In genomic region chr17:21417349-21417748, GRCh38 we compare ENCODE assay signal across 4 cellular contexts. TPM values are rescaled to one million over a fixed set of nuclear protein-coding genes. Genes with fewer than 3 reads are reported as not detected.
"Had no signal": no experiment of that assay in that cellular context is flagged by ENCODE, and none has a peak within 500 bp of the region (broad histone marks: within the 10 kb centered on the region; RNA-seq: fewer than 3 reads in every experiment).

No MANE protein-coding gene starts in this region.

RNA-seq across cellular contexts. Expression of gene KCNJ12, which starts 41.2 kb away (rescaled TPM):
- total RNA-seq: activated B cell treated with CpG ODN at 0.5 μM for 24 hours; activated CD8-positive, alpha-beta T cell treated with anti-CD3 and anti-CD28 coated beads for 36 hours; activated naive CD8-positive, alpha-beta T cell treated with anti-CD3 and anti-CD28 coated beads for 36 hours; esophagus mucosa had no signal
